ENCODE assay signal across 1 cellular context in the genomic region with DNA sequence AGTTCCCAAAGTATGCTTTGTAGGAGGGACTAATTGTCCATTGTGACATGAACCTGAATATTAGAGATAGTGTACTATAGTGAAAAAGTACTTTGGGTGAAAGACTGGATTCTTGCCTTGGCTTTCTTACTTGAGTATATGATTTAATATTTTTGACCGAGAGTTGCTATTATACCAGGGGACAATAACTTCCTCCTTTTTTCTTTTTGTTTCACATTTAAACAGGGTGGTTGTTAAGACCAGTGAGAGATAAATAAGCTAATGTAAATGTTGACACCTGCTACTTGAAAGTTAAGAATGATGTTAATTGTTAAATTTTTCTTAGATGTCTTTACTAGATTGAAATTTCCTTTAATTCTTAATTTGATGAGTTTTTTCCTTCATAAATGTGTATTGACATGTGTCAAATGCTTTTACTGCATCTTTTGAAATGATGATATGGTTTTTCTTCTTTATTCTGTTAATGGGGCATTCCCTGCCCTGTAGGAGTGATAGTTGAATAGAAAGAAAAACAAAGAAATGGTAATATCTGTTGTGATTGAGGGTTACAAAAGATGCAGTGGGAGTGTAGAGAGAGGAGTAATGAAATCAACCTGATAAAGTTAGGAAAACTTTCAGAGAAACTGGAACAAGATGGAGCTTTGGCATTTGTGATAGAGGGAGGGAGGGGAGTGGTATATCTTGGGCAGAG.
TF ChIP-seq lines count a peak whose summit lies in the region.

No MANE protein-coding gene starts in this region.

TF ChIP-seq in GM12878, 131 proteins besides CTCF, POLR2A, EP300 and RAD21:
- TF ChIP-seq IKZF2 (IDR thresholded peaks at IDR 0.05) = peak in 1 of 2 experiments; percentile 21; a peak in 1 of 4 replicates
- TF ChIP-seq EZH2 (IDR thresholded peaks at IDR 0.05; ENCODE audit: borderline replicate concordance, control insufficient read depth, low read depth, low read length) = no peak
- TF ChIP-seq GABPA (IDR thresholded peaks at IDR 0.05; ENCODE audit: low read depth) = no peak
- TF ChIP-seq NBN (IDR thresholded peaks at IDR 0.05) = peak; percentile 17; the same call in 1 of the 2 replicates
- no peak for TF ChIP-seq KDM1A (IDR thresholded peaks at IDR 0.05; ENCODE audit: borderline replicate concordance)
- no peak for TF ChIP-seq HCFC1 (IDR thresholded peaks at IDR 0.05; ENCODE audit: low read length)
